8 cellular contexts compared by ENCODE assay signal in genomic region chr11:125887373-125888324, GRCh38. TPM values are rescaled to one million over a fixed set of nuclear protein-coding genes. Genes with fewer than 3 reads are reported as not detected.
DNase-seq lines count a peak whose midpoint lies in the region; ATAC-seq, FAIRE-seq and TF ChIP-seq lines count a peak whose summit lies in the region.

HYLS1 (plus strand) TSS chr11:125887668; CDS start chr11:125899369, 11,701 bp downstream.

- H3K27me3 Mint-ChIP-seq in neural progenitor cell (ENCODE audit: insufficient read depth, low read depth): peaks cover 9% of the 10 kb centered on the region

- DNase-seq in G401 (ENCODE audit: low spot score) (peak; percentile 97), H54 (ENCODE audit: insufficient read length, low spot score) (peak; percentile 55), LoVo (ENCODE audit: low spot score) (peak; percentile 77), SIG-M5 (lab: John Stamatoyannopoulos, UW) (peak; percentile 21), foreskin keratinocyte (peak; percentile 91 to 96), neural progenitor cell (ENCODE audit: low spot score) (peak; percentile 90), stromal cell of bone marrow (ENCODE audit: low read depth) (peak; percentile 95)
- peak; percentile 81 to 86 (median 82) for DNase-seq in activated naive CD4-positive, alpha-beta T cell (lab: John Stamatoyannopoulos, UW)

- H3K27me3 ChIP-seq in foreskin keratinocyte (no peaks in the 10 kb centered on the region), neural progenitor cell (no peaks in the 10 kb centered on the region)

- H3K9me3 ChIP-seq in neural progenitor cell (ENCODE audit: low read depth): no peaks in the 10 kb centered on the region

- no peak within 1 kb of the TSS for H3K27ac Mint-ChIP-seq in neural progenitor cell

- peaks cover 32% of the 10 kb centered on the region for H3K79me2 ChIP-seq in neural progenitor cell (ENCODE audit: low read depth)

- peaks cover 10% of the 10 kb centered on the region for H3K9me3 Mint-ChIP-seq in neural progenitor cell

- H3K27ac ChIP-seq in foreskin keratinocyte (peak within 1 kb of the TSS; percentile 58), neural progenitor cell (no peak within 1 kb of the TSS)

- peak within 1 kb of the TSS; percentile 74 for H3K4me2 ChIP-seq in neural progenitor cell

- peak within 1 kb of the TSS; percentile 90 for H2AFZ ChIP-seq in neural progenitor cell (replicated peaks)

- no peak within 1 kb of the TSS for H3K9ac ChIP-seq in neural progenitor cell

- peak; percentile 60 for TF ChIP-seq POLR2A in H54 (IDR thresholded peaks at IDR 0.05; ENCODE audit: low read depth, low read length)

- in situ Hi-C loops in G401 (cut with HindIII; ENCODE audit: low sequenced_read_pairs): no loop called here

- peak within 1 kb of the TSS; percentile 83 for H3K4me3 Mint-ChIP-seq in neural progenitor cell

- H3F3A ChIP-seq in neural progenitor cell (ENCODE audit: low read depth): peaks cover 15% of the 10 kb centered on the region

- peak within 1 kb of the TSS; percentile 61 for H3K4me3 ChIP-seq in neural progenitor cell

- peak; percentile 95 for ATAC-seq in foreskin keratinocyte

- peaks cover 5% of the 10 kb centered on the region for H3K4me1 Mint-ChIP-seq in neural progenitor cell

- H4K20me1 ChIP-seq in neural progenitor cell (ENCODE audit: low read depth): no peaks in the 10 kb centered on the region

- FAIRE-seq in H54 (lab: Jason Lieb, UNC): peak; percentile 83

- peak; percentile 46 for TF ChIP-seq CTCF in foreskin keratinocyte (conservative IDR thresholded peaks at IDR 0.05)
- TF ChIP-seq CTCF in neural progenitor cell (IDR thresholded peaks at IDR 0.05): peak; percentile 26

- H3K36me3 ChIP-seq in neural progenitor cell: no peaks in the 10 kb centered on the region

- peaks cover 1% of the 10 kb centered on the region for H3K36me3 Mint-ChIP-seq in neural progenitor cell

- H3K4me1 ChIP-seq in foreskin keratinocyte: no peaks in the 10 kb centered on the region
- no peaks in the 10 kb centered on the region for H3K4me1 ChIP-seq in neural progenitor cell

RNA-seq across cellular contexts. Expression of gene HYLS1, which starts in this region (rescaled TPM):
- total RNA-seq in G401 (2014; rRNA removed; shearing (Covaris generic)): 1.4 and 4.3 TPM in 2 replicates
- total RNA-seq in foreskin keratinocyte (13.3 and 14.7 TPM in 2 replicates), neural progenitor cell (ENCODE audit: low replicate concordance) (7.7 and 8.9 TPM in 2 replicates)
- polyA plus RNA-seq in foreskin keratinocyte: 10.4 and 14.6 TPM in 2 replicates

Comparison
In these comparisons a context has a peak if more than half of its experiments do, and no peak if none do; other contexts are left out.
1. DNase-seq: peak in every context shown above with its lines; median percentile 97 in G401; 95 in stromal cell of bone marrow; 94 in foreskin keratinocyte; 90 in neural progenitor cell; 82 in activated naive CD4-positive, alpha-beta T cell; 77 in LoVo; 55 in H54; 21 in SIG-M5.